8 cellular contexts compared by ENCODE assay signal in the genomic region with DNA sequence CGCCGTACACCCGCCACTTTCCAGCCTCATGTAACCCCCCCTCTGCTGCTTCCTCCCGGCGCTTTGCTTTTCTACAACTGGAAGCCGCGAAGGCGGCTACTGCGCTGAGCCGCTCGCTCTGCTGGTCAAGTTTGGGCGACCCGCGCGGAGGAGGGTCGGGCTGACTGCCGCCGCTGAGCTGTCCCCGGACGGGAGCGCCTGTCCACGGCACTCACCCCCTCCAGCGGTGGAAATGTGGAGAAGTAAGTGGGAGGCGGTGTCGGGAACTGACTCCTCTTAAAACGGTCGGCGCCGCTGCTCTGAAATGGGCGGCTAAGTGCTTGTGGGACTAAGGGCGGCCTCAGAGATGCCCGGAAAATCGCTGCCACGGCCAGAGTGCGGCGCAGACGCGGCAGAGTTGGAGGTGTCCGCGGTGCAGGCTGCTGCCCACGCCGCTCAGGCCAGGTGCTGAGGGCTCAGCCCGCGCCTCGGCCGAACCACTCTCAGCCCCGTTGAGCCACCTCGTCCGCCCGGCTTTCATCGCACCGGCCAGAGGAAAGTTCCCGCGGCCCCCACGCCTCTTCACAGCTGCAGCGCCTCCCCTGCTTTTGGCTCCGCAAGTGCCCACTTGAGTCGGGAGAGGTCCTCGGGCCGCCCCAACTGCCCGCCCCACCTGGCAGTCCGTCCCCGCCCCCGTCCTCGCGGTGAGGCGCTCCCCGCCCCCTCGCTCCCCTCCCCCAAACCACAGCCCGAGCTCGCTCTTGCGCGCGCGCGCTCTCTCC.
DNase-seq lines count a peak whose midpoint lies in the region; ATAC-seq lines count a peak whose summit lies in the region.

No MANE protein-coding gene starts in this region.

- peak overlapping the region; percentile 83 for H3K9ac ChIP-seq in NT2/D1 (ENCODE audit: insufficient read length, low read depth)

- no peaks in the 10 kb centered on the region for H3K9me3 ChIP-seq in NT2/D1 (ENCODE audit: insufficient read depth, low read length)

- peaks cover 39% of the 10 kb centered on the region for H3K27me3 ChIP-seq in NT2/D1 (ENCODE audit: insufficient read depth, insufficient read length)

- H3K4me1 Mint-ChIP-seq in stimulated activated effector memory CD8-positive, alpha-beta T cell treated with anti-CD3 and anti-CD28 coated beads, Interleukin-12 subunit alpha, Interleukin-12 subunit beta, amount 100 ng/mL, for 72 hours, result peaks cover 6% of the 10 kb centered on the region

- DNase-seq in AG20443 (ENCODE audit: low spot score) (peak; percentile 67), NT2/D1 (ENCODE audit: low read depth, low spot score) (peak; percentile 40), cerebellar cortex (ENCODE audit: low spot score) (peak; percentile 66), kidney glomerular epithelial cell (lab: John Stamatoyannopoulos, UW) (peak; percentile 34)
- no peak for DNase-seq in stimulated activated effector memory CD8-positive, alpha-beta T cell treated with anti-CD3 and anti-CD28 coated beads, Interleukin-12 subunit alpha, Interleukin-12 subunit beta, amount 100 ng/mL, for 72 hours (ENCODE audit: low spot score in 2 of 2)

- H3K27ac Mint-ChIP-seq in stimulated activated effector memory CD8-positive, alpha-beta T cell treated with anti-CD3 and anti-CD28 coated beads, Interleukin-12 subunit alpha, Interleukin-12 subunit beta, amount 100 ng/mL, for 72 hours, result no peak overlapping the region

- H3K36me3 Mint-ChIP-seq in stimulated activated effector memory CD8-positive, alpha-beta T cell treated with anti-CD3 and anti-CD28 coated beads, Interleukin-12 subunit alpha, Interleukin-12 subunit beta, amount 100 ng/mL, for 72 hours, result no peaks in the 10 kb centered on the region

- H3K4me1 ChIP-seq in NT2/D1 (ENCODE audit: insufficient read depth, insufficient read length), result no peaks in the 10 kb centered on the region

- peak overlapping the region; percentile 89 for H3K4me3 ChIP-seq in NT2/D1 (ENCODE audit: insufficient read length, low read depth)

- peak overlapping the region; percentile 40 for H3K4me3 Mint-ChIP-seq in stimulated activated effector memory CD8-positive, alpha-beta T cell treated with anti-CD3 and anti-CD28 coated beads, Interleukin-12 subunit alpha, Interleukin-12 subunit beta, amount 100 ng/mL, for 72 hours

- ATAC-seq in GM18502 (IDR thresholded peaks at IDR 0.05; ENCODE audit: poor library complexity, unreplicated experiment), result peak; percentile 18
- ATAC-seq in HG03064 (IDR thresholded peaks at IDR 0.05; ENCODE audit: low read depth, unreplicated experiment), result peak; percentile 20
- peak; percentile 43 for ATAC-seq in stimulated activated effector memory CD8-positive, alpha-beta T cell treated with anti-CD3 and anti-CD28 coated beads, Interleukin-12 subunit alpha, Interleukin-12 subunit beta, amount 100 ng/mL, for 72 hours
- ATAC-seq in HG02763 (IDR thresholded peaks at IDR 0.05; ENCODE audit: unreplicated experiment), result no peak

- no peaks in the 10 kb centered on the region for H3K9me3 Mint-ChIP-seq in stimulated activated effector memory CD8-positive, alpha-beta T cell treated with anti-CD3 and anti-CD28 coated beads, Interleukin-12 subunit alpha, Interleukin-12 subunit beta, amount 100 ng/mL, for 72 hours

- no peaks in the 10 kb centered on the region for H3K36me3 ChIP-seq in NT2/D1 (ENCODE audit: insufficient read depth, insufficient read length, low read length)

Comparison
In these comparisons a context has a peak if more than half of its experiments do, and no peak if none do; other contexts are left out.
1. DNase-seq: peak in AG20443 (single experiment), NT2/D1 (single experiment), cerebellar cortex (single experiment) and kidney glomerular epithelial cell (single experiment); none in stimulated activated effector memory CD8-positive, alpha-beta T cell treated with anti-CD3 and anti-CD28 coated beads, Interleukin-12 subunit alpha, Interleukin-12 subunit beta, amount 100 ng/mL, for 72 hours (0 of 2).